26 cellular contexts compared by ENCODE assay signal in the genomic region with DNA sequence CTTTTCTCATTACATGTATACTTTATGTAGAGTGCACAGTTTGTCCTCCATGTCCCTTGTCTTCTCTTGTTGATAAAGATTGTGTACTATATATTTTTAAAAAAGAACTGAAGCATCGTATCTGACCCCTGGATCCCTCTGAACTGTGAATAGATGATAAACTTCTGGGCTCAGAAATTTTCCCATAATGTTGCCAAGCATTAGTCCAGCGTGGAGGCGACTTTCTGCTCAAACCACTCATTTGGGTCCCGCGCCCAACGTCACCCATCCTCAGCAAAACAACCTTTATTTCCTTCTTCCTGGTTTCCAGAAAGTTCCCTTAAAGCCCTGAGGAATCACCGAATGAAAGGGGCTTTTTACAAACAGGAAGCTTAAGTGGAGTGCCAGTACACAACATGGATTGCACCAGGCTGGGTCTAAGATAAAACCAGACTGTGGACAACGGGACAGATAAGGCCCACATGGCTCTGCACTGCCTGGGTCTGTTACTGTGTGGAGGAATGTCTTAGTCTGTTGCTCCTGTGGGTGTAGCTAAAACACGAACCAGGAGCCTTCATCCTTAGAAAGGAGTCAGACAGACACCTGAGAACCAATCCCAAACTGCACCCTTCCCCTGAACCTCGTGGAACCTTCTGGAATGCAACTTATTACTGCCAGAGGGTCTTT. TPM values are rescaled to one million over a fixed set of nuclear protein-coding genes. Genes with fewer than 3 reads are reported as not detected.
DNase-seq lines count a peak whose midpoint lies in the region; ATAC-seq, FAIRE-seq and TF ChIP-seq lines count a peak whose summit lies in the region.
"Had no signal": no experiment of that assay in that cellular context is flagged by ENCODE, and none has a peak within 500 bp of the region (broad histone marks: within the 10 kb centered on the region; RNA-seq: fewer than 3 reads in every experiment).

No MANE protein-coding gene starts in this region.

- POLR2A ChIA-PET in H1 (lab: Charles Lee; ENCODE audit: partially characterized antibody): interaction anchor here (1.0 kb wide), 1 partner anchor 17 kb away, joined by 3 read pairs; no protein-coding TSS in a partner anchor

- H4K20me1 ChIP-seq in H1 (replicated peaks in 1 of 2; ENCODE audit: control insufficient read depth in 1 of 2, insufficient read depth in 2 of 2, low read length in 2 of 2) (no peaks in the 10 kb centered on the region), neural progenitor cell (ENCODE audit: low read depth) (no peaks in the 10 kb centered on the region)
- H4K20me1 ChIP-seq: BLaER1 treated with 17β-estradiol and CSF1 and Interleukin-3, amounts not matched to agents 10 nM and 100 nM had no signal

- TF ChIP-seq POLR2A in H1 (IDR thresholded peaks at IDR 0.05; ENCODE audit: control extremely low read depth in 1 of 2, low read depth in 2 of 2, low read length in 2 of 2) (no peak), vagina (IDR thresholded peaks at IDR 0.05) (no peak)

- H3K14ac ChIP-seq in H1 (ENCODE audit: insufficient read length): no peak overlapping the region

- H4K5ac ChIP-seq in H1 (ENCODE audit: insufficient read length, low read depth, low read length): no peak overlapping the region

- no peak overlapping the region for H3K4ac ChIP-seq in H1 (replicated peaks; ENCODE audit: insufficient read length, low read depth, low read length)

- no peak overlapping the region for H2BK120ac ChIP-seq in H1 (replicated peaks; ENCODE audit: low read depth, low read length)

- intact Hi-C loops in left cardiac atrium (cut with DNase I) (no loop called here), Right ventricle myocardium superior (cut with DNase I) (no loop called here), lower lobe of right lung (cut with DNase I) (no loop called here), vagina (cut with DNase I) (no loop called here)

- H3K56ac ChIP-seq in H1 (replicated peaks; ENCODE audit: insufficient read length, low read depth, low read length): no peak overlapping the region

- H3K36me3 Mint-ChIP-seq in neural progenitor cell: peaks cover under 1% of the 10 kb centered on the region

- no peak overlapping the region for H2BK20ac ChIP-seq in H1 (ENCODE audit: low read length)

- H3K9me3 Mint-ChIP-seq in neural progenitor cell: peaks cover 5% of the 10 kb centered on the region

- TF ChIP-seq CTCF in H1 (IDR thresholded peaks at IDR 0.05; ENCODE audit: control extremely low read depth in 1 of 3, insufficient read depth in 1 of 3, low read depth in 1 of 3, low read length in 3 of 3) (no peak), lower lobe of right lung (IDR thresholded peaks at IDR 0.05) (no peak), vagina (IDR thresholded peaks at IDR 0.05) (no peak), neural progenitor cell (IDR thresholded peaks at IDR 0.05) (no peak)

- H3K27ac ChIP-seq in H1 (ENCODE audit: low read depth, low read length) (no peak overlapping the region), lower lobe of right lung (peak overlapping the region; percentile 41), vagina (peak overlapping the region; percentile 4), neural progenitor cell (no peak overlapping the region)
- H3K27ac ChIP-seq: BLaER1 treated with 17β-estradiol and CSF1 and Interleukin-3, amounts not matched to agents 10 nM and 100 nM; ovary; sigmoid colon had no signal

- H3K18ac ChIP-seq in H1 (ENCODE audit: extremely low read depth, low read length): no peak overlapping the region

- H4K8ac ChIP-seq in H1 (ENCODE audit: extremely low read depth, insufficient read depth, low read length): no peak overlapping the region

- H3K27me3 Mint-ChIP-seq in neural progenitor cell (ENCODE audit: insufficient read depth, low read depth): peaks cover 3% of the 10 kb centered on the region
- H3K27me3 Mint-ChIP-seq: activated CD4-positive, alpha-beta T cell treated with anti-CD3 and anti-CD28 coated beads for 36 hours; activated CD8-positive, alpha-beta memory T cell treated with anti-CD3 and anti-CD28 coated beads, Interleukin-2, amount 10 ng/mL, durations not matched to agents 7 days and 5 days; activated naive CD8-positive, alpha-beta T cell treated with anti-CD3 and anti-CD28 coated beads for 36 hours; activated T-helper 17 cell treated with anti-CD3 and anti-CD28 coated beads, Interleukin-2, amount 50 U/mL, for 72 hours had no signal

- H3K23ac ChIP-seq in H1 (ENCODE audit: insufficient read length): no peak overlapping the region

- no peak overlapping the region for H2AFZ ChIP-seq in H1 (ENCODE audit: low read length)
- no peak overlapping the region for H2AFZ ChIP-seq in neural progenitor cell (replicated peaks)

- H3K79me2 ChIP-seq in H1 (ENCODE audit: control insufficient read depth in 1 of 2, insufficient read depth in 2 of 2, low read length in 2 of 2) (no peaks in the 10 kb centered on the region), neural progenitor cell (ENCODE audit: low read depth) (no peaks in the 10 kb centered on the region)

- no peaks in the 10 kb centered on the region for H3K23me2 ChIP-seq in H1 (ENCODE audit: low read depth, low read length)

- no peak for FAIRE-seq in H1 (lab: Jason Lieb, UNC)
- FAIRE-seq in RCC 7860 (lab: Jason Lieb, UNC): no peak
- FAIRE-seq: A204.1, D721Med, urothelium cell line had no signal

- no peak for TF ChIP-seq EP300 in H1 (IDR thresholded peaks at IDR 0.05; ENCODE audit: borderline replicate concordance in 1 of 2, low read depth in 2 of 2, low read length in 2 of 2)

- H3K27ac Mint-ChIP-seq in neural progenitor cell: no peak overlapping the region
- H3K27ac Mint-ChIP-seq: activated CD4-positive, alpha-beta T cell treated with anti-CD3 and anti-CD28 coated beads for 36 hours; activated CD8-positive, alpha-beta memory T cell treated with anti-CD3 and anti-CD28 coated beads, Interleukin-2, amount 10 ng/mL, durations not matched to agents 7 days and 5 days; activated naive CD8-positive, alpha-beta T cell treated with anti-CD3 and anti-CD28 coated beads for 36 hours; activated T-helper 17 cell treated with anti-CD3 and anti-CD28 coated beads, Interleukin-2, amount 50 U/mL, for 72 hours had no signal

- H3K79me1 ChIP-seq in H1 (ENCODE audit: low read depth, low read length): no peaks in the 10 kb centered on the region

- H3K36me3 ChIP-seq in H1 (ENCODE audit: control insufficient read depth in 2 of 4, insufficient read depth in 4 of 4, low read length in 3 of 4) (no peaks in the 10 kb centered on the region), lower lobe of right lung (no peaks in the 10 kb centered on the region), vagina (no peaks in the 10 kb centered on the region), neural progenitor cell (no peaks in the 10 kb centered on the region)
- H3K36me3 ChIP-seq: BLaER1 treated with 17β-estradiol and CSF1 and Interleukin-3, amounts not matched to agents 10 nM and 100 nM; ovary; sigmoid colon had no signal

- H3K4me2 ChIP-seq in H1 (ENCODE audit: insufficient read depth in 1 of 2, low read depth in 2 of 2, low read length in 2 of 2) (no peak overlapping the region), neural progenitor cell (no peak overlapping the region)
- H3K4me2 ChIP-seq: BLaER1 treated with 17β-estradiol and CSF1 and Interleukin-3, amounts not matched to agents 10 nM and 100 nM had no signal

- no peaks in the 10 kb centered on the region for H3K9me3 ChIP-seq in H1 (ENCODE audit: insufficient read depth in 2 of 2, low read depth in 1 of 2, low read length in 1 of 2)
- peaks cover 3% of the 10 kb centered on the region for H3K9me3 ChIP-seq in lower lobe of right lung
- no peaks in the 10 kb centered on the region for H3K9me3 ChIP-seq in vagina
- no peaks in the 10 kb centered on the region for H3K9me3 ChIP-seq in neural progenitor cell (ENCODE audit: low read depth)
- H3K9me3 ChIP-seq: ovary, sigmoid colon had no signal

- 0 out of 2 replicates have a peak overlapping the region, but pooled peaks have one; percentile 5 for H2BK5ac ChIP-seq in H1 (ENCODE audit: low read depth, low read length)

- H3K27me3 ChIP-seq in H1 (replicated peaks in 1 of 4; ENCODE audit: control insufficient read depth in 3 of 4, extremely low read depth in 1 of 4, insufficient read depth in 3 of 4, low read length in 3 of 4): no peaks in the 10 kb centered on the region
- no peaks in the 10 kb centered on the region for H3K27me3 ChIP-seq in lower lobe of right lung (ENCODE audit: low read depth)
- no peaks in the 10 kb centered on the region for H3K27me3 ChIP-seq in vagina
- H3K27me3 ChIP-seq in neural progenitor cell: no peaks in the 10 kb centered on the region
- H3K27me3 ChIP-seq: BLaER1 treated with 17β-estradiol and CSF1 and Interleukin-3, amounts not matched to agents 10 nM and 100 nM; ovary; sigmoid colon had no signal

- no peak overlapping the region for H3K4me3 Mint-ChIP-seq in neural progenitor cell
- H3K4me3 Mint-ChIP-seq: activated CD4-positive, alpha-beta T cell treated with anti-CD3 and anti-CD28 coated beads for 36 hours; activated CD8-positive, alpha-beta memory T cell treated with anti-CD3 and anti-CD28 coated beads, Interleukin-2, amount 10 ng/mL, durations not matched to agents 7 days and 5 days; activated naive CD8-positive, alpha-beta T cell treated with anti-CD3 and anti-CD28 coated beads for 36 hours; activated T-helper 17 cell treated with anti-CD3 and anti-CD28 coated beads, Interleukin-2, amount 50 U/mL, for 72 hours; brain had no signal

- ATAC-seq in left cardiac atrium: no peak
- no peak for ATAC-seq in Right ventricle myocardium superior (ENCODE audit: poor library complexity)
- ATAC-seq in lower lobe of right lung: no peak
- ATAC-seq: activated CD4-positive, alpha-beta T cell treated with anti-CD3 and anti-CD28 coated beads for 36 hours; activated CD8-positive, alpha-beta memory T cell treated with anti-CD3 and anti-CD28 coated beads, Interleukin-2, amount 10 ng/mL, durations not matched to agents 7 days and 5 days; activated T-helper 17 cell treated with anti-CD3 and anti-CD28 coated beads, Interleukin-2, amount 50 U/mL, for 72 hours; SK-N-SH treated with all-trans-retinoic acid at 6 μM for 48 hours had no signal

- peaks cover 10% of the 10 kb centered on the region for H3K4me1 Mint-ChIP-seq in neural progenitor cell
- H3K4me1 Mint-ChIP-seq: activated CD4-positive, alpha-beta T cell treated with anti-CD3 and anti-CD28 coated beads for 36 hours; activated CD8-positive, alpha-beta memory T cell treated with anti-CD3 and anti-CD28 coated beads, Interleukin-2, amount 10 ng/mL, durations not matched to agents 7 days and 5 days; activated naive CD8-positive, alpha-beta T cell treated with anti-CD3 and anti-CD28 coated beads for 36 hours had no signal

- H2AK5ac ChIP-seq in H1 (ENCODE audit: low read depth, low read length): no peak overlapping the region

- no peaks in the 10 kb centered on the region for H3F3A ChIP-seq in neural progenitor cell (ENCODE audit: low read depth)

- peak; percentile 50 for DNase-seq in left cardiac atrium
- no peak for DNase-seq in Right ventricle myocardium superior
- DNase-seq in H1 (ENCODE audit: low read depth in 1 of 2, low spot score in 2 of 2): no peak
- no peak for DNase-seq in lower lobe of right lung
- no peak for DNase-seq in vagina (ENCODE audit: extremely low spot score in 2 of 2)
- DNase-seq in neural progenitor cell (ENCODE audit: low spot score): no peak
- no peak for DNase-seq in RCC 7860 (ENCODE audit: low spot score)
- DNase-seq in HuH-7.5 (ENCODE audit: low spot score): no peak
- DNase-seq: activated CD4-positive, alpha-beta T cell treated with anti-CD3 and anti-CD28 coated beads for 36 hours; activated CD8-positive, alpha-beta memory T cell treated with anti-CD3 and anti-CD28 coated beads, Interleukin-2, amount 10 ng/mL, durations not matched to agents 7 days and 5 days; activated naive CD8-positive, alpha-beta T cell treated with anti-CD3 and anti-CD28 coated beads for 36 hours; NCI-H1436; NCI-H2171 treated with DMSO at 0.1 percent for 48 hours; NCI-H748 treated with DMSO at 0.1 percent for 48 hours; ovary; sigmoid colon; stimulated activated naive CD4-positive, alpha-beta T cell treated with Interleukin-2 at 50 U/mL for 16 hours; T1000 had no signal

- no peak overlapping the region for H2BK12ac ChIP-seq in H1 (ENCODE audit: low read depth, low read length)

- no peak overlapping the region for H2BK15ac ChIP-seq in H1 (ENCODE audit: low read length)

- no peak overlapping the region for H4K91ac ChIP-seq in H1 (replicated peaks; ENCODE audit: insufficient read length, low read length)

- WGBS in H1 (ENCODE audit: extremely low coverage in 1 of 2, insufficient coverage in 1 of 2, insufficient read length in 1 of 2, insufficient replicate concordance in 2 of 2, low coverage in 1 of 2, low lambda C conversion rate in 2 of 2, missing lambda C conversion rate in 1 of 2), 2 experiments: 90% methylated on average over 10 of the region's 10 CpGs; no CpG with 5 or more reads in 1 of the 2 experiments

- peaks cover 0 to 3% (median under 1%) of the 10 kb centered on the region in 4 experiments; a peak in 2 of 7 replicates for H3K4me1 ChIP-seq in H1 (replicated peaks in 1 of 4; ENCODE audit: control insufficient read depth in 3 of 4, insufficient read depth in 4 of 4, low read length in 3 of 4)
- peaks cover 18% of the 10 kb centered on the region for H3K4me1 ChIP-seq in lower lobe of right lung
- H3K4me1 ChIP-seq in vagina: peaks cover 62% of the 10 kb centered on the region
- H3K4me1 ChIP-seq in neural progenitor cell: no peaks in the 10 kb centered on the region
- H3K4me1 ChIP-seq: BLaER1 treated with 17β-estradiol and CSF1 and Interleukin-3, amounts not matched to agents 10 nM and 100 nM; sigmoid colon had no signal

- CTCF ChIA-PET in H1 (lab: Charles Lee; ENCODE audit: partially characterized antibody): interaction anchor here (0.6 to 2.2 kb wide), 3 partner anchors 16 to 149 kb away, joined by 3 to 7 read pairs (median 3); no protein-coding TSS in a partner anchor

- no peak for TF ChIP-seq RAD21 in H1 (IDR thresholded peaks at IDR 0.05 in 1 of 2, conservative IDR thresholded peaks at IDR 0.05 in 1 of 2; ENCODE audit: low read depth in 2 of 2, low read length in 2 of 2)

- no peak overlapping the region for H3K9ac ChIP-seq in H1 (replicated peaks in 1 of 4; ENCODE audit: extremely low read depth in 1 of 4, low read depth in 3 of 4, low read length in 3 of 4)
- no peak overlapping the region for H3K9ac ChIP-seq in neural progenitor cell
- H3K9ac ChIP-seq: BLaER1 treated with 17β-estradiol and CSF1 and Interleukin-3, amounts not matched to agents 10 nM and 100 nM had no signal

- H3K4me3 ChIP-seq in H1 (ENCODE audit: extremely low read depth in 1 of 4, insufficient read depth in 2 of 4, low read depth in 3 of 4, low read length in 4 of 4) (no peak overlapping the region), lower lobe of right lung (no peak overlapping the region), vagina (no peak overlapping the region), neural progenitor cell (no peak overlapping the region)
- H3K4me3 ChIP-seq: BLaER1 treated with 17β-estradiol and CSF1 and Interleukin-3, amounts not matched to agents 10 nM and 100 nM; lung; ovary; sigmoid colon had no signal

RNA-seq across cellular contexts. Expression of gene EVA1C, which starts 15.6 kb away (rescaled TPM):
- 10 to 100 TPM; 22.1 to 52.8 TPM for total RNA-seq in left cardiac atrium
- total RNA-seq in Right ventricle myocardium superior: 12.9 TPM
- total RNA-seq in H1 (2021; fragmentation: NEBNext Ultra II Directional; extraction: Animal tissue kit (Norgen Biotek cat#: 25700)): 3.6 and 4.3 TPM in 2 replicates
- polyA plus RNA-seq in H1 (2011; rRNA removed): 1.9 and 2.6 TPM in 2 replicates
- polyA plus RNA-seq in H1 (2011; cell fraction: cytosol; rRNA removed): 1.9 TPM
- polyA plus RNA-seq in H1 (2011; cell fraction: nucleus; rRNA removed): 2.6 TPM
- 4.8 to 6.3 TPM (median 6.1 TPM) in 4 replicates for polyA plus RNA-seq in H1 (2012, experiment 1 of 2)
- polyA plus RNA-seq in H1 (2012, experiment 2 of 2): 4.0 TPM
- polyA plus RNA-seq in H1 (2013, experiment 1 of 2): 2.7 TPM
- polyA plus RNA-seq in H1 (2013, experiment 2 of 2): 2.5 TPM
- polyA minus RNA-seq in H1 (2011; rRNA and poly(A)+ RNA removed): 2.7 and 6.4 TPM in 2 replicates
- polyA minus RNA-seq in H1 (2011; cell fraction: cytosol; rRNA and poly(A)+ RNA removed): 1.3 TPM
- 5.2 TPM for polyA minus RNA-seq in H1 (2011; cell fraction: nucleus; rRNA and poly(A)+ RNA removed)
- total RNA-seq in lower lobe of right lung: 31.8 TPM
- 66.5 TPM for total RNA-seq in vagina
- 0.56 and 1.2 TPM in 2 replicates for total RNA-seq in neural progenitor cell (ENCODE audit: low replicate concordance)

RNA-seq across cellular contexts. Expression of gene URB1, which starts 35.3 kb away (rescaled TPM):
- total RNA-seq in left cardiac atrium (10 to 100 TPM in 1 of 2 donors, 1 to 10 TPM in 1; 8.5 to 13.5 TPM), Right ventricle myocardium superior (11.4 TPM), lower lobe of right lung (10.3 TPM), vagina (23.8 TPM), neural progenitor cell (ENCODE audit: low replicate concordance) (7.7 and 12.2 TPM in 2 replicates)
- total RNA-seq in H1 (2021; fragmentation: NEBNext Ultra II Directional; extraction: Animal tissue kit (Norgen Biotek cat#: 25700)): 28.2 and 28.9 TPM in 2 replicates
- polyA plus RNA-seq in H1 (2011; rRNA removed): 8.1 and 10.1 TPM in 2 replicates
- 8.1 TPM for polyA plus RNA-seq in H1 (2011; cell fraction: cytosol; rRNA removed)
- 19.7 TPM for polyA plus RNA-seq in H1 (2011; cell fraction: nucleus; rRNA removed)
- 13.8 to 16.7 TPM (median 15.8 TPM) in 4 replicates for polyA plus RNA-seq in H1 (2012, experiment 1 of 2)
- 6.4 TPM for polyA plus RNA-seq in H1 (2012, experiment 2 of 2)
- polyA plus RNA-seq in H1 (2013, experiment 1 of 2): 10.6 TPM
- polyA plus RNA-seq in H1 (2013, experiment 2 of 2): 9.4 TPM
- 31.1 and 35.5 TPM in 2 replicates for polyA minus RNA-seq in H1 (2011; rRNA and poly(A)+ RNA removed)
- 20.4 TPM for polyA minus RNA-seq in H1 (2011; cell fraction: cytosol; rRNA and poly(A)+ RNA removed)
- 29.3 TPM for polyA minus RNA-seq in H1 (2011; cell fraction: nucleus; rRNA and poly(A)+ RNA removed)

Comparison
In these comparisons a context has a peak if more than half of its experiments do, and no peak if none do; other contexts are left out.
1. H3K27ac ChIP-seq: peak in lower lobe of right lung (single experiment) and vagina (single experiment); none in H1 (single experiment) and neural progenitor cell (single experiment).